In the genomic region with DNA sequence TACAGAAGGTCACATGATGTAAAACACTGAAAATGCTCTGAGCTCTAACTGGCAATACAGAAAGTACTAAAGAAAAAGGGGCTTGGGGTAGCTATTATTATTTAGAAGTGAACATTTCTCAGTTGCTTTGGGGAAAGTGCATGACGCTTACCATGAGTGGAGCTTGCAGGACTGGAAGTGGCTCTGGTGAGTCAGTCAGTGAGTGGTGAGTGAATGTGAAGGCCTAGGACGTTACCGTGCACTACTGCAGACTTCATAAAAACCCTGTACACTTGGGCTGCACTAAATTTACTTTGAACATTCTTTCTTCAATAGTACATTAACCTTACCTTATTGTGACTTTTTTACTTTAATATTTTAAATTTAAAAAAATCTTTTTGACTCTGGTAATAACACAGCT, we compare ENCODE assay signal across 17 cellular contexts.
A peak's percentile ranks its signal among the peaks of the same experiment; 100 is the strongest.
DNase-seq lines count a peak whose midpoint lies in the region; ATAC-seq, FAIRE-seq and TF ChIP-seq lines count a peak whose summit lies in the region.
"Had no signal": no experiment of that assay in that cellular context is flagged by ENCODE, and none has a peak within 500 bp of the region (broad histone marks: within the 10 kb centered on the region; RNA-seq: fewer than 3 reads in every experiment).

No MANE protein-coding gene starts in this region.

- peaks cover 10% of the 10 kb centered on the region for H3K9me3 Mint-ChIP-seq in activated CD4-positive, alpha-beta T cell treated with anti-CD3 and anti-CD28 coated beads for 36 hours (ENCODE audit: low read depth)

- no peak overlapping the region for H3K4me3 ChIP-seq in bronchial epithelial cell (ENCODE audit: low read depth, low read length)
- H3K4me3 ChIP-seq: A549, dorsolateral prefrontal cortex, left lung had no signal

- POLR2A ChIA-PET in activated CD4-positive, alpha-beta T cell treated with anti-CD3 and anti-CD28 coated beads for 36 hours (lab: Charles Lee) = no interaction called here

- FAIRE-seq in bronchial epithelial cell (lab: Jason Lieb, UNC) = no peak
- FAIRE-seq: A549, G401.6 had no signal

- TF ChIP-seq CTCF in bronchial epithelial cell (IDR thresholded peaks at IDR 0.05; ENCODE audit: insufficient read depth, low read length, severe bottlenecking) = no peak

- no peaks in the 10 kb centered on the region for H3K27me3 Mint-ChIP-seq in activated CD4-positive, alpha-beta T cell treated with anti-CD3 and anti-CD28 coated beads for 36 hours

- H3K36me3 Mint-ChIP-seq in activated CD4-positive, alpha-beta T cell treated with anti-CD3 and anti-CD28 coated beads for 36 hours (ENCODE audit: low read depth) = no peaks in the 10 kb centered on the region
- H3K36me3 Mint-ChIP-seq: CD8-positive, alpha-beta T cell had no signal

- intact Hi-C loops in activated CD4-positive, alpha-beta T cell treated with anti-CD3 and anti-CD28 coated beads for 36 hours (cut with DNase I, micrococcal nuclease) = no loop called here
- intact Hi-C loops in left colon (cut with DNase I, micrococcal nuclease) = no loop called here

- ATAC-seq in activated CD4-positive, alpha-beta T cell treated with anti-CD3 and anti-CD28 coated beads for 36 hours = peak; percentile 43
- ATAC-seq in left colon = no peak
- ATAC-seq: A549; CD8-positive, alpha-beta T cell; left lung had no signal

- no peaks in the 10 kb centered on the region for H3K36me3 ChIP-seq in bronchial epithelial cell (ENCODE audit: control insufficient read depth, insufficient read depth, low read length)
- H3K36me3 ChIP-seq: left lung had no signal

- H3K27ac Mint-ChIP-seq in activated CD4-positive, alpha-beta T cell treated with anti-CD3 and anti-CD28 coated beads for 36 hours = no peak overlapping the region
- H3K27ac Mint-ChIP-seq: CD8-positive, alpha-beta T cell had no signal

- CTCF ChIA-PET in activated CD4-positive, alpha-beta T cell treated with anti-CD3 and anti-CD28 coated beads for 36 hours (lab: Charles Lee) = interaction anchor here (1.1 to 2.4 kb wide), 4 partner anchors 9 to 43 kb away, joined by 3 to 17 read pairs (median 4); no protein-coding TSS in a partner anchor

- peaks cover 29% of the 10 kb centered on the region for H3K4me1 Mint-ChIP-seq in activated CD4-positive, alpha-beta T cell treated with anti-CD3 and anti-CD28 coated beads for 36 hours

- no peaks in the 10 kb centered on the region for H3K27me3 ChIP-seq in bronchial epithelial cell (ENCODE audit: control insufficient read depth, insufficient read depth, low read length)
- H3K27me3 ChIP-seq: dorsolateral prefrontal cortex, left lung had no signal

- no peak for DNase-seq in activated CD4-positive, alpha-beta T cell treated with anti-CD3 and anti-CD28 coated beads for 36 hours
- DNase-seq in activated CD4-positive, alpha-beta T cell treated with anti-CD3 and anti-CD28 coated beads for 1 hour = no peak
- DNase-seq in MV-4-11 (lab: John Stamatoyannopoulos, UW) (peak; percentile 21), bronchial epithelial cell (ENCODE audit: low read depth) (peak; percentile 78), renal cortical epithelial cell (ENCODE audit: low read depth) (peak; percentile 63), left colon (no peak), SK-N-DZ (ENCODE audit: low spot score) (no peak), DMS 273 treated with DMSO at 0.1 percent for 48 hours (lab: John Stamatoyannopoulos, UW) (no peak)
- DNase-seq: activated CD4-positive, alpha-beta T cell treated with anti-CD3 and anti-CD28 coated beads for 4 hours; activated gamma-delta T cell; dorsolateral prefrontal cortex; left lung; NCI-H2107; NCI-H774 had no signal

- no peak overlapping the region for H3K4me3 Mint-ChIP-seq in activated CD4-positive, alpha-beta T cell treated with anti-CD3 and anti-CD28 coated beads for 36 hours
- H3K4me3 Mint-ChIP-seq: CD8-positive, alpha-beta T cell had no signal

Comparison
In these comparisons a context has a peak if more than half of its experiments do, and no peak if none do; other contexts are left out.
1. DNase-seq: peak in MV-4-11 (single experiment), bronchial epithelial cell (single experiment) and renal cortical epithelial cell (single experiment); none in activated CD4-positive, alpha-beta T cell treated with anti-CD3 and anti-CD28 coated beads for 36 hours (single experiment), activated CD4-positive, alpha-beta T cell treated with anti-CD3 and anti-CD28 coated beads for 1 hour (single experiment), left colon (0 of 2), SK-N-DZ (single experiment) and DMS 273 treated with DMSO at 0.1 percent for 48 hours (single experiment).